In genomic region chr5:127040779-127041520, GRCh38 we compare ENCODE assay signal across 11 cellular contexts. TPM values are rescaled to one million over a fixed set of nuclear protein-coding genes. Genes with fewer than 3 reads are reported as not detected.
A peak's percentile ranks its signal among the peaks of the same experiment; 100 is the strongest.
DNase-seq lines count a peak whose midpoint lies in the region; ATAC-seq, FAIRE-seq and TF ChIP-seq lines count a peak whose summit lies in the region.
"Had no signal": no experiment of that assay in that cellular context is flagged by ENCODE, and none has a peak within 500 bp of the region (broad histone marks: within the 10 kb centered on the region; RNA-seq: fewer than 3 reads in every experiment).

No MANE protein-coding gene starts in this region.

- intact Hi-C loops in K562 (cut with micrococcal nuclease): no loop called here

- H3K27ac Mint-ChIP-seq in stimulated activated memory B cell treated with anti-CD40 and anti-IgM and Interleukin-4, amounts not matched to agents 10 μg/mL and 1 μg/mL and 100 μg/mL, for 72 hours: no peak overlapping the region
- H3K27ac Mint-ChIP-seq: B cell had no signal

- H3K4me3 Mint-ChIP-seq in stimulated activated memory B cell treated with anti-CD40 and anti-IgM and Interleukin-4, amounts not matched to agents 10 μg/mL and 1 μg/mL and 100 μg/mL, for 72 hours: no peak overlapping the region
- H3K4me3 Mint-ChIP-seq: B cell had no signal

- peaks cover 13% of the 10 kb centered on the region for H3K36me3 Mint-ChIP-seq in stimulated activated memory B cell treated with anti-CD40 and anti-IgM and Interleukin-4, amounts not matched to agents 10 μg/mL and 1 μg/mL and 100 μg/mL, for 72 hours

- H3K9me1 ChIP-seq in K562 (ENCODE audit: control insufficient read depth, insufficient read depth, low read length): no peaks in the 10 kb centered on the region

- ATAC-seq in K562: peak; percentile 73
- no peak for ATAC-seq in HG02884 (IDR thresholded peaks at IDR 0.05; ENCODE audit: unreplicated experiment)
- ATAC-seq in stimulated activated memory B cell treated with anti-CD40 and anti-IgM and Interleukin-4, amounts not matched to agents 10 μg/mL and 1 μg/mL and 100 μg/mL, for 72 hours: no peak

- 0 out of 2 replicates have a peak overlapping the region, but pooled peaks have one; percentile 18 for H3K27ac ChIP-seq in ACC112 (ENCODE audit: low read depth, low read length)
- H3K27ac ChIP-seq in K562 (ENCODE audit: extremely low read depth, low read depth, low read length): no peak overlapping the region
- H3K27ac ChIP-seq: SJSA1 had no signal

- BruUV-seq in K562 (replicated peaks; lab: Mats Ljungman, UMichigan): no TSS peak

- peak overlapping the region in 1 of 2 experiments; percentile 11; a peak in 1 of 4 replicates for H3K9ac ChIP-seq in K562 (ENCODE audit: insufficient read depth in 1 of 2, low read depth in 2 of 2, low read length in 2 of 2)

- CTCF ChIA-PET in K562 (lab: Yijun Ruan, JAX; ENCODE audit: low intra/inter-chr PET ratio): no interaction called here

- POLR2A ChIA-PET in K562 (lab: Yijun Ruan, JAX): interaction anchor here (0.6 to 1.4 kb wide), 2 partner anchors 9 to 496 kb away, joined by 3 to 8 read pairs; no protein-coding TSS in a partner anchor

- no peak for TF ChIP-seq POLR2A in K562 (conservative IDR thresholded peaks at IDR 0.05)

- peak overlapping the region; percentile 30; the same call in 1 of the 2 replicates for H3K4me2 ChIP-seq in K562 (ENCODE audit: insufficient read depth, low read length)

- no peaks in the 10 kb centered on the region for H3K9me3 ChIP-seq in K562 (replicated peaks; ENCODE audit: control insufficient read depth, insufficient read depth, low read depth, low read length)
- H3K9me3 ChIP-seq: SJSA1 had no signal

- no peaks in the 10 kb centered on the region for H3K27me3 Mint-ChIP-seq in stimulated activated memory B cell treated with anti-CD40 and anti-IgM and Interleukin-4, amounts not matched to agents 10 μg/mL and 1 μg/mL and 100 μg/mL, for 72 hours
- H3K27me3 Mint-ChIP-seq: B cell had no signal

- 16% methylated on average over 9 of the region's 9 CpGs for WGBS in K562 (ENCODE audit: insufficient coverage, low coverage, missing lambda C conversion rate)

- H2AFZ ChIP-seq in ACC112 (ENCODE audit: low read length, unreplicated experiment) (no peak overlapping the region), K562 (ENCODE audit: low read depth, low read length) (peak overlapping the region; percentile 16; the same call in 1 of the 2 replicates)

- in situ Hi-C loops in K562 (cut with MboI): no loop called here

- no peaks in the 10 kb centered on the region for H3K4me1 Mint-ChIP-seq in stimulated activated memory B cell treated with anti-CD40 and anti-IgM and Interleukin-4, amounts not matched to agents 10 μg/mL and 1 μg/mL and 100 μg/mL, for 72 hours

- no peaks in the 10 kb centered on the region for H4K20me1 ChIP-seq in K562 (replicated peaks; ENCODE audit: control insufficient read depth, insufficient read depth, low read length)

- peak; percentile 83 for FAIRE-seq in K562 (lab: Jason Lieb, UNC)

- DNase-seq in NCI-H1436 (lab: John Stamatoyannopoulos, UW) (peak; percentile 64), K562 (ENCODE audit: extremely low read depth in 1 of 4, low spot score in 3 of 4) (peak in 2 of 4 experiments; percentile 26 to 39), iris pigment epithelial cell (ENCODE audit: low read depth) (peak; percentile 81), H4 (ENCODE audit: low spot score) (no peak)
- DNase-seq in activated CD4-positive, CD25-positive, alpha-beta regulatory T cell treated with anti-CD3 and anti-CD28 coated beads, Interleukin-2, amount 50 U/mL, for 72 hours: no peak
- DNase-seq: activated effector memory CD4-positive, alpha-beta T cell treated with Interleukin-2 at 50 U/mL for 16 hours had no signal

- TF ChIP-seq CTCF in K562 (IDR thresholded peaks at IDR 0.05 in 2 of 3, conservative IDR thresholded peaks at IDR 0.05 in 1 of 3; ENCODE audit: insufficient read depth in 2 of 3, low read depth in 1 of 3, low read length in 3 of 3): no peak

- H3K27me3 ChIP-seq in ACC112 (ENCODE audit: insufficient read depth, low read length) (no peaks in the 10 kb centered on the region), K562 (ENCODE audit: control insufficient read depth in 2 of 2, insufficient read depth in 2 of 2, low read length in 2 of 2) (no peaks in the 10 kb centered on the region)

- TF ChIP-seq EP300 in K562 (IDR thresholded peaks at IDR 0.05; ENCODE audit: low read length): no peak

- H3K4me1 ChIP-seq in ACC112 (ENCODE audit: control insufficient read depth, insufficient read depth, low read length, unreplicated experiment) (peaks cover 18% of the 10 kb centered on the region), K562 (replicated peaks in 1 of 2; ENCODE audit: control insufficient read depth in 2 of 2, insufficient read depth in 2 of 2, low read length in 2 of 2) (peaks cover 0 to 10% of the 10 kb centered on the region in 2 experiments; a peak in 2 of 5 replicates)
- H3K4me1 ChIP-seq: SJSA1 had no signal

- H3K36me3 ChIP-seq in ACC112 (ENCODE audit: insufficient read depth, low read length): no peaks in the 10 kb centered on the region
- no peaks in the 10 kb centered on the region; the same call in 2 of the 3 replicates for H3K36me3 ChIP-seq in K562 (ENCODE audit: control insufficient read depth, insufficient read depth, low read length)
- H3K36me3 ChIP-seq: SJSA1 had no signal

- H3K79me2 ChIP-seq in ACC112 (ENCODE audit: control insufficient read depth, insufficient read depth, low read length, unreplicated experiment) (no peaks in the 10 kb centered on the region), K562 (ENCODE audit: control insufficient read depth, insufficient read depth, low read length) (no peaks in the 10 kb centered on the region)

- H3K9me3 Mint-ChIP-seq in stimulated activated memory B cell treated with anti-CD40 and anti-IgM and Interleukin-4, amounts not matched to agents 10 μg/mL and 1 μg/mL and 100 μg/mL, for 72 hours: no peaks in the 10 kb centered on the region

- TF ChIP-seq RAD21 in K562 (CRISPR knock-in tag; conservative IDR thresholded peaks at IDR 0.05 in 1 of 2, IDR thresholded peaks at IDR 0.05 in 1 of 2): no peak

- H3K4me3 ChIP-seq in ACC112 (ENCODE audit: low read depth, low read length) (no peak overlapping the region), K562 (no peak overlapping the region)
- H3K4me3 ChIP-seq: SJSA1 had no signal

TF ChIP-seq in K562, 482 proteins besides CTCF, POLR2A, EP300 and RAD21 (continues in another document):
- TF ChIP-seq BACH1 (tag; IDR thresholded peaks at IDR 0.05) (no peak), KDM5B (IDR thresholded peaks at IDR 0.05; ENCODE audit: insufficient replicate concordance, low read depth, low read length) (no peak), GMEB1 (CRISPR knock-in tag; IDR thresholded peaks at IDR 0.05) (no peak), ELF4 (CRISPR knock-in tag; IDR thresholded peaks at IDR 0.05) (no peak)

RNA-seq across cellular contexts. Expression of gene MARCHF3, which starts 10.6 kb away (rescaled TPM):
- 71.0 and 71.2 TPM in 2 replicates for total RNA-seq in K562 (2011; cell fraction: chromatin; rRNA removed; ENCODE audit: low replicate concordance)
- total RNA-seq in K562 (2011; cell fraction: nucleolus; rRNA removed): 72.9 and 84.2 TPM in 2 replicates
- 80.1 and 101 TPM in 2 replicates for total RNA-seq in K562 (2011; cell fraction: nucleoplasm; rRNA removed)
- 12.2 and 21.1 TPM in 2 replicates for total RNA-seq in K562 (2014; rRNA removed)
- total RNA-seq in K562 (2014; rRNA removed; fragmentation: Illumina TruSeq; extraction: Trizol): 19.9 and 20.2 TPM in 2 replicates
- 16.8 and 18.5 TPM in 2 replicates for total RNA-seq in K562 (2015; rRNA removed; fragmentation: Illumina TruSeq; extraction: Trizol)
- 23.5 TPM in 2 replicates for total RNA-seq in K562 (2021)
- 34.1 and 37.4 TPM in 2 replicates for polyA plus RNA-seq in K562 (2011; rRNA removed)
- 24.1 and 35.9 TPM in 2 replicates for polyA plus RNA-seq in K562 (2011; cell fraction: cytosol; rRNA removed)
- polyA plus RNA-seq in K562 (2011; cell fraction: nucleus; rRNA removed): 39.3 and 39.4 TPM in 2 replicates
- polyA plus RNA-seq in K562 (2012): 21.4 and 29.8 TPM in 2 replicates
- polyA plus RNA-seq in K562 (2014; fragmentation: Illumina TruSeq; extraction: Trizol): 13.4 and 16.5 TPM in 2 replicates
- 1 to 10 TPM; 5.6 to 7.6 TPM for polyA plus RNA-seq in K562 (2014; fragmentation: Nextera tagmentation; extraction: Ambion mirVana)
- polyA plus RNA-seq in K562 (2014; rRNA removed): 7.8 and 10.4 TPM in 2 replicates
- polyA minus RNA-seq in K562 (2011; rRNA and poly(A)+ RNA removed): 43.9 and 60.4 TPM in 2 replicates
- polyA minus RNA-seq in K562 (2011; cell fraction: cytosol; rRNA and poly(A)+ RNA removed): 24.6 and 34.4 TPM in 2 replicates
- 57.8 and 62.6 TPM in 2 replicates for polyA minus RNA-seq in K562 (2011; cell fraction: nucleus; rRNA and poly(A)+ RNA removed)
- 0.21 and 1.0 TPM in 2 replicates for total RNA-seq in H4 (2014; rRNA removed; shearing (Covaris generic))

RNA-seq across cellular contexts. Expression of gene C5orf63, which starts 32.4 kb away (rescaled TPM):
- total RNA-seq in K562 (2011; cell fraction: chromatin; rRNA removed; ENCODE audit: low replicate concordance): 8.1 and 23.6 TPM in 2 replicates
- total RNA-seq in K562 (2011; cell fraction: nucleolus; rRNA removed): 2.0 and 3.8 TPM in 2 replicates
- total RNA-seq in K562 (2011; cell fraction: nucleoplasm; rRNA removed): 8.4 and 24.0 TPM in 2 replicates
- total RNA-seq in K562 (2014; rRNA removed) (1.8 and 3.4 TPM in 2 replicates), K562 (2014; rRNA removed; fragmentation: Illumina TruSeq; extraction: Trizol) (6.2 and 7.5 TPM in 2 replicates), K562 (2015; rRNA removed; fragmentation: Illumina TruSeq; extraction: Trizol) (4.0 and 4.2 TPM in 2 replicates), K562 (2021) (5.5 and 6.6 TPM in 2 replicates)
- polyA plus RNA-seq in K562 (2011; rRNA removed) (8.8 and 11.0 TPM in 2 replicates), K562 (2014; fragmentation: Illumina TruSeq; extraction: Trizol) (6.2 and 7.4 TPM in 2 replicates), K562 (2014; fragmentation: Nextera tagmentation; extraction: Ambion mirVana) (10 to 100 TPM; 21.4 to 24.6 TPM), K562 (2014; rRNA removed) (4.3 and 5.1 TPM in 2 replicates)
- polyA plus RNA-seq in K562 (2011; cell fraction: cytosol; rRNA removed): 3.5 TPM in 2 replicates
- polyA plus RNA-seq in K562 (2011; cell fraction: nucleus; rRNA removed): 15.5 and 17.0 TPM in 2 replicates
- polyA plus RNA-seq in K562 (2012): 6.2 and 10.2 TPM in 2 replicates
- polyA minus RNA-seq in K562 (2011; rRNA and poly(A)+ RNA removed): 6.1 and 7.3 TPM in 2 replicates
- 0.76 and 1.6 TPM in 2 replicates for polyA minus RNA-seq in K562 (2011; cell fraction: cytosol; rRNA and poly(A)+ RNA removed)
- 6.6 and 10.2 TPM in 2 replicates for polyA minus RNA-seq in K562 (2011; cell fraction: nucleus; rRNA and poly(A)+ RNA removed)
- total RNA-seq in H4 (2014; rRNA removed; shearing (Covaris generic)): not detected in 2 replicates

Comparison
In these comparisons a context has a peak if more than half of its experiments do, and no peak if none do; other contexts are left out.
1. DNase-seq: peak in NCI-H1436 (single experiment) and iris pigment epithelial cell (single experiment); none in H4 (single experiment) and activated CD4-positive, CD25-positive, alpha-beta regulatory T cell treated with anti-CD3 and anti-CD28 coated beads, Interleukin-2, amount 50 U/mL, for 72 hours (single experiment).